ENCODE assay signal across 9 cellular contexts in genomic region chr1:110554871-110555801, GRCh38. TPM values are rescaled to one million over a fixed set of nuclear protein-coding genes. Genes with fewer than 3 reads are reported as not detected.
DNase-seq lines count a peak whose midpoint lies in the region; ATAC-seq and TF ChIP-seq lines count a peak whose summit lies in the region.
"Had no signal": no experiment of that assay in that cellular context is flagged by ENCODE, and none has a peak within 500 bp of the region (broad histone marks: within the 10 kb centered on the region; RNA-seq: fewer than 3 reads in every experiment).

No MANE protein-coding gene starts in this region.

- POLR2A ChIA-PET in OCI-LY7 (lab: Charles Lee): interaction anchor here (2.1 kb wide), 1 partner anchor 10 kb away, joined by 7 read pairs; no protein-coding TSS in a partner anchor

- TF ChIP-seq CTCF in GM12864 (IDR thresholded peaks at IDR 0.05; ENCODE audit: low read depth, low read length, missing control alignments): peak; percentile 80
- TF ChIP-seq CTCF in OCI-LY7 (conservative IDR thresholded peaks at IDR 0.05; ENCODE audit: low read length): peak; percentile 36; the same call in 1 of the 2 replicates
- peak; percentile 60 for TF ChIP-seq CTCF in cardiac muscle cell (IDR thresholded peaks at IDR 0.05; ENCODE audit: low read depth, low read length)
- TF ChIP-seq CTCF in prostate gland (IDR thresholded peaks at IDR 0.05): peak; percentile 14 to 68 (median 58)
- peak; percentile 70 for TF ChIP-seq CTCF in upper lobe of right lung (IDR thresholded peaks at IDR 0.05)

- H3K4me1 ChIP-seq in OCI-LY7 (ENCODE audit: insufficient read depth, low read length, poor library complexity, severe bottlenecking): no peaks in the 10 kb centered on the region
- H3K4me1 ChIP-seq in cardiac muscle cell (ENCODE audit: low read depth): no peaks in the 10 kb centered on the region
- H3K4me1 ChIP-seq in prostate gland (replicated peaks): no peaks in the 10 kb centered on the region
- no peaks in the 10 kb centered on the region for H3K4me1 ChIP-seq in upper lobe of right lung

- CTCF ChIA-PET in OCI-LY7 (lab: Charles Lee; ENCODE audit: unreplicated experiment): no interaction called here

- no peak overlapping the region for H3K4me2 ChIP-seq in OCI-LY7 (ENCODE audit: low read length)

- whole genome bisulfite sequencing in prostate gland: 11% methylated on average over 38 of the region's 53 CpGs

- DNase-seq in GM12864 (ENCODE audit: low read depth): no peak
- no peak for DNase-seq in OCI-LY7 (ENCODE audit: low spot score)
- peak; percentile 47 to 68 for DNase-seq in cardiac muscle cell (ENCODE audit: low read depth in 1 of 2, low spot score in 1 of 2)
- peak; percentile 7 for DNase-seq in prostate gland (ENCODE audit: low spot score)
- peak; percentile 84 for DNase-seq in upper lobe of right lung
- DNase-seq in cortex of kidney (lab: John Stamatoyannopoulos, UW): no peak

- H3K36me3 ChIP-seq in OCI-LY7 (ENCODE audit: insufficient read depth, low read length) (no peaks in the 10 kb centered on the region), cardiac muscle cell (no peaks in the 10 kb centered on the region), prostate gland (no peaks in the 10 kb centered on the region), upper lobe of right lung (no peaks in the 10 kb centered on the region)

- no peaks in the 10 kb centered on the region for H3K4me1 Mint-ChIP-seq in activated naive CD4-positive, alpha-beta T cell treated with anti-CD3 and anti-CD28 coated beads, Interleukin-2, amount 50 U/mL, for 24 hours

- no peak overlapping the region for H2AFZ ChIP-seq in OCI-LY7 (ENCODE audit: low read length)

- H3K9me2 ChIP-seq in OCI-LY7 (ENCODE audit: insufficient read depth, low read length): no peaks in the 10 kb centered on the region

- no peak overlapping the region for H3K27ac Mint-ChIP-seq in activated naive CD4-positive, alpha-beta T cell treated with anti-CD3 and anti-CD28 coated beads, Interleukin-2, amount 50 U/mL, for 24 hours

- H3K4me3 Mint-ChIP-seq in activated naive CD4-positive, alpha-beta T cell treated with anti-CD3 and anti-CD28 coated beads, Interleukin-2, amount 50 U/mL, for 24 hours: peak overlapping the region; percentile 54

- H3K36me3 Mint-ChIP-seq in activated naive CD4-positive, alpha-beta T cell treated with anti-CD3 and anti-CD28 coated beads, Interleukin-2, amount 50 U/mL, for 24 hours: no peaks in the 10 kb centered on the region

- no peaks in the 10 kb centered on the region for H3K9me3 Mint-ChIP-seq in activated naive CD4-positive, alpha-beta T cell treated with anti-CD3 and anti-CD28 coated beads, Interleukin-2, amount 50 U/mL, for 24 hours

- H3K79me2 ChIP-seq in OCI-LY7 (ENCODE audit: insufficient read depth, low read depth, low read length): no peaks in the 10 kb centered on the region

- no peak overlapping the region for H3K27ac ChIP-seq in OCI-LY7 (ENCODE audit: low read depth, low read length, poor library complexity, severe bottlenecking)
- H3K27ac ChIP-seq in cardiac muscle cell: no peak overlapping the region
- no peak overlapping the region for H3K27ac ChIP-seq in prostate gland
- no peak overlapping the region for H3K27ac ChIP-seq in upper lobe of right lung

- intact Hi-C loops in OCI-LY7 (cut with micrococcal nuclease; ENCODE audit: unreplicated experiment): no loop called here
- intact Hi-C loops in prostate gland (cut with DNase I): loop anchor here (10.0 kb wide), 1 partner anchor 230 kb away; no protein-coding TSS in a partner anchor
- intact Hi-C loops in upper lobe of right lung (cut with DNase I): no loop called here

- TF ChIP-seq POLR2A in prostate gland (IDR thresholded peaks at IDR 0.05): no peak

- ATAC-seq in upper lobe of right lung (peak; percentile 94), GM18873 (IDR thresholded peaks at IDR 0.05; ENCODE audit: low FRiP score, unreplicated experiment) (no peak)

- H3K27me3 ChIP-seq in cardiac muscle cell (peaks cover 84% of the 10 kb centered on the region), prostate gland (replicated peaks; ENCODE audit: insufficient read depth) (peaks cover 2% of the 10 kb centered on the region), upper lobe of right lung (peaks cover 18% of the 10 kb centered on the region)

- H3K4me3 ChIP-seq in GM12864 (ENCODE audit: low read depth, low read length) (peak overlapping the region; percentile 19), OCI-LY7 (ENCODE audit: low read depth, low read length, poor library complexity, severe bottlenecking) (no peak overlapping the region), cardiac muscle cell (peak overlapping the region; percentile 14), prostate gland (peak overlapping the region; percentile 7 to 28), upper lobe of right lung (peak overlapping the region; percentile 40)

- H3K9me3 ChIP-seq in OCI-LY7 (ENCODE audit: low read length) (no peaks in the 10 kb centered on the region), cardiac muscle cell (ENCODE audit: low read depth) (no peaks in the 10 kb centered on the region), prostate gland (no peaks in the 10 kb centered on the region), upper lobe of right lung (no peaks in the 10 kb centered on the region)

- no peaks in the 10 kb centered on the region for H4K20me1 ChIP-seq in OCI-LY7 (ENCODE audit: insufficient read depth, low read length)

- peaks cover 29% of the 10 kb centered on the region for H3K27me3 Mint-ChIP-seq in activated naive CD4-positive, alpha-beta T cell treated with anti-CD3 and anti-CD28 coated beads, Interleukin-2, amount 50 U/mL, for 24 hours

- no TSS peak for BruUV-seq in OCI-LY7 (replicated peaks; lab: Mats Ljungman, UMichigan)

RNA-seq across cellular contexts. Expression of gene KCNA10, which starts 36.2 kb away (rescaled TPM):
- total RNA-seq in OCI-LY7 (2014; rRNA removed; shearing (Covaris generic)): not detected in 2 replicates
- not detected in 2 replicates for total RNA-seq in OCI-LY7 (2022)
- total RNA-seq in cardiac muscle cell: not detected in 2 replicates
- not detected in 2 replicates for polyA plus RNA-seq in cardiac muscle cell
- total RNA-seq in prostate gland: not detected
- not detected for total RNA-seq in upper lobe of right lung
- polyA plus RNA-seq: adipose tissue had no signal

RNA-seq across cellular contexts. Expression of gene KCNA2, which starts 51.0 kb away (rescaled TPM):
- 0.13 and 0.22 TPM in 2 replicates for total RNA-seq in OCI-LY7 (2014; rRNA removed; shearing (Covaris generic))
- 1.5 and 2.3 TPM in 2 replicates for total RNA-seq in OCI-LY7 (2022)
- total RNA-seq in cardiac muscle cell: 0.03 and 0.28 TPM in 2 replicates
- 0.17 TPM in 1 of 2 replicates, not detected in the other for polyA plus RNA-seq in cardiac muscle cell
- 1 to 10 TPM in 1 of 2 donors, under 1 TPM in 1; 0.64 to 6.2 TPM for total RNA-seq in prostate gland
- 0.64 TPM for total RNA-seq in upper lobe of right lung

Comparison
In these comparisons a context has a peak if more than half of its experiments do, and no peak if none do; other contexts are left out.
1. DNase-seq: peak in cardiac muscle cell (2 of 2), prostate gland (single experiment) and upper lobe of right lung (single experiment); none in GM12864 (single experiment), OCI-LY7 (single experiment) and cortex of kidney (single experiment).
2. Peak in every context shown above with its lines, with median percentiles within 50 percentile points of each other: CTCF ChIP-seq.